In genomic region chr18:70290482-70291294, GRCh38 we compare ENCODE assay signal across 8 cellular contexts.
DNase-seq lines count a peak whose midpoint lies in the region; ATAC-seq and TF ChIP-seq lines count a peak whose summit lies in the region.

No MANE protein-coding gene starts in this region.

- no peak overlapping the region for H2AFZ ChIP-seq in MM.1S (ENCODE audit: low read length)

- peak overlapping the region; percentile 97 to 100 (median 98) for H3K9ac ChIP-seq in BLaER1 treated with 17β-estradiol and CSF1 and Interleukin-3, amounts not matched to agents 10 nM and 100 nM
- H3K9ac ChIP-seq in MM.1S (ENCODE audit: low read length) = peak overlapping the region; percentile 62; the same call in 1 of the 2 replicates
- peak overlapping the region; percentile 74 to 88 for H3K9ac ChIP-seq in duodenal mucosa (ENCODE audit: low read depth in 1 of 2, low read length in 2 of 2)

- no peaks in the 10 kb centered on the region for H3K27me3 Mint-ChIP-seq in nephron (ENCODE audit: low read depth)

- no peaks in the 10 kb centered on the region for H3K9me3 Mint-ChIP-seq in nephron

- DNase-seq in MM.1S = no peak
- no peak for DNase-seq in caudate nucleus (lab: John Stamatoyannopoulos, UW)
- DNase-seq in NCI-H146 treated with DMSO at 0.1 percent for 48 hours (lab: John Stamatoyannopoulos, UW; ENCODE audit: unreplicated experiment) = no peak

- TF ChIP-seq CTCF in MM.1S (IDR thresholded peaks at IDR 0.05; ENCODE audit: low read length) = no peak
- TF ChIP-seq CTCF in nephron (IDR thresholded peaks at IDR 0.05; ENCODE audit: unreplicated experiment in 3 of 3) = no peak

- peaks cover 50 to 66% (median 60%) of the 10 kb centered on the region in 11 experiments for H4K20me1 ChIP-seq in BLaER1 treated with 17β-estradiol and CSF1 and Interleukin-3, amounts not matched to agents 10 nM and 100 nM
- peaks cover 3% of the 10 kb centered on the region; the same call in 1 of the 2 replicates for H4K20me1 ChIP-seq in MM.1S (ENCODE audit: insufficient read depth, low read length)

- peaks cover 8% of the 10 kb centered on the region for H3K36me3 Mint-ChIP-seq in nephron (ENCODE audit: low read depth)

- peak overlapping the region; percentile 93 to 100 (median 99) for H3K4me3 Mint-ChIP-seq in nephron

- no peaks in the 10 kb centered on the region for H3K9me2 ChIP-seq in MM.1S (replicated peaks; ENCODE audit: insufficient read depth, low read length)

- H3F3A ChIP-seq in MM.1S (ENCODE audit: insufficient read depth, low read length) = no peaks in the 10 kb centered on the region

- ATAC-seq in GM18498 (IDR thresholded peaks at IDR 0.05; ENCODE audit: unreplicated experiment) (no peak), GM21367 (IDR thresholded peaks at IDR 0.05; ENCODE audit: unreplicated experiment) (no peak)

- peaks cover 57% of the 10 kb centered on the region for H3K79me2 ChIP-seq in MM.1S (ENCODE audit: low read length)

- H3K27ac ChIP-seq in BLaER1 treated with 17β-estradiol and CSF1 and Interleukin-3, amounts not matched to agents 10 nM and 100 nM = peak overlapping the region in 10 of 11 experiments; percentile 94 to 98 (median 98); a peak in 16 of 22 replicates
- H3K27ac ChIP-seq in MM.1S (ENCODE audit: low read length) = no peak overlapping the region
- H3K27ac ChIP-seq in duodenal mucosa (ENCODE audit: low read depth, low read length) = no peak overlapping the region
- H3K27ac ChIP-seq in caudate nucleus (ENCODE audit: low read depth, low read length) = no peak overlapping the region

- H3K4me1 Mint-ChIP-seq in nephron = peaks cover 55% of the 10 kb centered on the region

- no peaks in the 10 kb centered on the region for H3K9me3 ChIP-seq in BLaER1 treated with 17β-estradiol and CSF1 and Interleukin-3, amounts not matched to agents 10 nM and 100 nM (replicated peaks in 1 of 11)
- H3K9me3 ChIP-seq in MM.1S (replicated peaks; ENCODE audit: insufficient read depth, low read length) (no peaks in the 10 kb centered on the region), duodenal mucosa (ENCODE audit: control insufficient read depth in 1 of 2, low read length in 2 of 2) (no peaks in the 10 kb centered on the region)

- peak overlapping the region; percentile 79 to 98 (median 85) for H3K4me2 ChIP-seq in BLaER1 treated with 17β-estradiol and CSF1 and Interleukin-3, amounts not matched to agents 10 nM and 100 nM
- peak overlapping the region; percentile 92; the same call in 1 of the 2 replicates for H3K4me2 ChIP-seq in MM.1S (ENCODE audit: low read depth, low read length)

- peak overlapping the region; percentile 99 for H3K27ac Mint-ChIP-seq in nephron

- H3K4me3 ChIP-seq in BLaER1 treated with 17β-estradiol and CSF1 and Interleukin-3, amounts not matched to agents 10 nM and 100 nM = peak overlapping the region; percentile 81 to 95 (median 86)
- H3K4me3 ChIP-seq in MM.1S (ENCODE audit: low read length) (peak overlapping the region; percentile 78), duodenal mucosa (ENCODE audit: low read depth in 1 of 2, low read length in 2 of 2) (peak overlapping the region; percentile 72 to 89)

- H3K27me3 ChIP-seq in BLaER1 treated with 17β-estradiol and CSF1 and Interleukin-3, amounts not matched to agents 10 nM and 100 nM = no peaks in the 10 kb centered on the region
- H3K27me3 ChIP-seq in MM.1S (replicated peaks; ENCODE audit: insufficient read depth, low read length) (no peaks in the 10 kb centered on the region), duodenal mucosa (ENCODE audit: control insufficient read depth in 1 of 2, insufficient read depth in 2 of 2, low read length in 2 of 2) (no peaks in the 10 kb centered on the region)

- H3K4me1 ChIP-seq in BLaER1 treated with 17β-estradiol and CSF1 and Interleukin-3, amounts not matched to agents 10 nM and 100 nM = peaks cover 60 to 82% (median 68%) of the 10 kb centered on the region in 10 experiments
- H3K4me1 ChIP-seq in MM.1S (ENCODE audit: low read length) = peaks cover 17% of the 10 kb centered on the region
- peaks cover 31 to 42% of the 10 kb centered on the region in 2 donors for H3K4me1 ChIP-seq in duodenal mucosa (ENCODE audit: control insufficient read depth in 1 of 2, insufficient read depth in 2 of 2, low read length in 2 of 2)

- H3K36me3 ChIP-seq in BLaER1 treated with 17β-estradiol and CSF1 and Interleukin-3, amounts not matched to agents 10 nM and 100 nM = peaks cover 0 to 21% (median 0%) of the 10 kb centered on the region in 11 experiments; a peak in 5 of 22 replicates
- H3K36me3 ChIP-seq in MM.1S (replicated peaks; ENCODE audit: insufficient read depth, low read length) (no peaks in the 10 kb centered on the region), duodenal mucosa (ENCODE audit: control insufficient read depth in 1 of 2, insufficient read depth in 2 of 2, low read length in 2 of 2) (no peaks in the 10 kb centered on the region)

Comparison
In these comparisons a context has a peak if more than half of its experiments do, and no peak if none do; other contexts are left out.
1. H3K27ac ChIP-seq: peak in BLaER1 treated with 17β-estradiol and CSF1 and Interleukin-3, amounts not matched to agents 10 nM and 100 nM (10 of 11); none in MM.1S (single experiment), duodenal mucosa (single experiment) and caudate nucleus (single experiment).
2. Peak in every context shown above with its lines, with median percentiles within 50 percentile points of each other: H3K4me3 ChIP-seq and H3K9ac ChIP-seq.